In the genomic region with DNA sequence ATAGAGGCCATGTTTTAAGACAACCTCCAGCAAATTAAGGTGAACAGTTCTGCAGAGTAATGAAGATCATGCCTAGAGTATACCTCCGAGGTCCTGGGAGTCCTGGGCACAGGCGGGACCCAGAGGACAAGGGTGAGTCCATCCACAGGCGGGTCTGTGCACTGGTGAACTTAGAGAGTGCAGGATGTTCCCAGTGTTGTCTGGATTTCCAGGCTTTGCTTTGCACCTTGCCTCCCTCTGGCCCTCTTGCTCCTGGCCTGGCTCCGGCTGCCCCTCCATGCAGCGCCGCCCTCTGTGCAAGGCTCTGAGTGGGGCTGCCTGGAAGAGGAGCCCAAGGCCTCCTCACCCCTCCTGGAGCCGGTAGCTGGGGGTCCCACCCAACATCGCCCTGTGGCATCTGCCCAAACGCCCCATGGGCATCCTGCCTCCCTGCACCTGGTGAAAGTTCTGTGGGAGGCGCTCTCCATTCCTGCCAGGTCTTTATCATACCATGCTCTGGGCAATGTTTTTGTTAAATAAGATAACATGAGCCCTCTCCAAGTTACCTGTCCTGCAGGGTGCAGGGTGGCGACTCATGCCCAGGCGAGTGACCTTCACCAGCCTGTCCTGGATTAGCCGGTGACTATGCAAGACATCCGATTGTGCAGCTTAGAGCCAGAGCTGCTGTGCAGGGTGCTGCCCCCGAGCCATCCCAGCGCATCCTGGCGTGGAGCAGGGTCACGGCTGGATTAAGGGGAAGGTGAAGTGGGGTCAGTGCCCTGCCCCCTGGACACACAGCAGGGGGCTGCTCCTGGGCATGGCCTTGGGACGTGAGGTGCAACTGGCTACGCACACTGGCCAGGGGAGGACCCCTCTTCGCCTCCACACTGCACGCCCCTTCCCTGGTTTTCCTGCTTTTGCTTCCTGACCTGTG, we compare ENCODE assay signal across 1 cellular context.
A peak's percentile ranks its signal among the peaks of the same experiment; 100 is the strongest.
TF ChIP-seq lines count a peak whose summit lies in the region.

No MANE protein-coding gene starts in this region.

TF ChIP-seq in HepG2, 621 proteins besides CTCF, POLR2A, EP300 and RAD21 (continued from another document and continues in another):
- TF ChIP-seq, protein P1, sequence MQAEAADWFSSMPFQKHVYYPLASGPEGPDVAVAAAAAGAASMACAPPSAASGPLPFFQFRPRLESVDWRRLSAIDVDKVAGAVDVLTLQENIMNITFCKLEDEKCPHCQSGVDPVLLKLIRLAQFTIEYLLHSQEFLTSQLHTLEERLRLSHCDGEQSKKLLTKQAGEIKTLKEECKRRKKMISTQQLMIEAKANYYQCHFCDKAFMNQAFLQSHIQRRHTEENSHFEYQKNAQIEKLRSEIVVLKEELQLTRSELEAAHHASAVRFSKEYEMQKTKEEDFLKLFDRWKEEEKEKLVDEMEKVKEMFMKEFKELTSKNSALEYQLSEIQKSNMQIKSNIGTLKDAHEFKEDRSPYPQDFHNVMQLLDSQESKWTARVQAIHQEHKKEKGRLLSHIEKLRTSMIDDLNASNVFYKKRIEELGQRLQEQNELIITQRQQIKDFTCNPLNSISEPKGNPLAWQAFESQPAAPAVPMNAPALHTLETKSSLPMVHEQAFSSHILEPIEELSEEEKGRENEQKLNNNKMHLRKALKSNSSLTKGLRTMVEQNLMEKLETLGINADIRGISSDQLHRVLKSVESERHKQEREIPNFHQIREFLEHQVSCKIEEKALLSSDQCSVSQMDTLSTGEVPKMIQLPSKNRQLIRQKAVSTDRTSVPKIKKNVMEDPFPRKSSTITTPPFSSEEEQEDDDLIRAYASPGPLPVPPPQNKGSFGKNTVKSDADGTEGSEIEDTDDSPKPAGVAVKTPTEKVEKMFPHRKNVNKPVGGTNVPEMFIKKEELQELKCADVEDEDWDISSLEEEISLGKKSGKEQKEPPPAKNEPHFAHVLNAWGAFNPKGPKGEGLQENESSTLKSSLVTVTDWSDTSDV (CRISPR knock-in tag; IDR thresholded peaks at IDR 0.05): peak; percentile 54; the same call in 1 of the 2 replicates
- 0 out of 2 replicates have a peak, but pooled peaks have one; percentile 7 for TF ChIP-seq TCF7L2 (IDR thresholded peaks at IDR 0.05; ENCODE audit: low read depth, low read length)
- peak; percentile 61 for TF ChIP-seq PITX1 (CRISPR knock-in tag; IDR thresholded peaks at IDR 0.05)
- peak; percentile 19; the same call in 1 of the 2 replicates for TF ChIP-seq ARID4A (CRISPR knock-in tag; IDR thresholded peaks at IDR 0.05; ENCODE audit: borderline replicate concordance)
- TF ChIP-seq NCOA1 (CRISPR knock-in tag; IDR thresholded peaks at IDR 0.05): peak; percentile 80; the same call in 1 of the 2 replicates
- TF ChIP-seq ZNF292 (CRISPR knock-in tag; IDR thresholded peaks at IDR 0.05; ENCODE audit: borderline replicate concordance, low read depth): 0 out of 2 replicates have a peak, but pooled peaks have one; percentile 10
- 0 out of 2 replicates have a peak, but pooled peaks have one; percentile 94 for TF ChIP-seq ZBTB38 (CRISPR knock-in tag; IDR thresholded peaks at IDR 0.05)
- TF ChIP-seq ZNF891 (CRISPR knock-in tag; IDR thresholded peaks at IDR 0.05): peak; percentile 64; the same call in 1 of the 2 replicates
- no peak for TF ChIP-seq KLF13 (CRISPR knock-in tag; IDR thresholded peaks at IDR 0.05)
- peak; percentile 28; the same call in 1 of the 2 replicates for TF ChIP-seq RXRA (CRISPR knock-in tag; IDR thresholded peaks at IDR 0.05)
- TF ChIP-seq ZBTB7A (CRISPR knock-in tag; IDR thresholded peaks at IDR 0.05): peak; percentile 83; the same call in 1 of the 2 replicates
- TF ChIP-seq ZNF235 (CRISPR knock-in tag; IDR thresholded peaks at IDR 0.05; ENCODE audit: borderline replicate concordance): peak; percentile 38; the same call in 1 of the 2 replicates
- 0 out of 2 replicates have a peak, but pooled peaks have one; percentile 24 for TF ChIP-seq ZNF614 (CRISPR knock-in tag; IDR thresholded peaks at IDR 0.05; ENCODE audit: borderline replicate concordance)
- TF ChIP-seq HDAC2 (CRISPR knock-in tag; IDR thresholded peaks at IDR 0.05): peak; percentile 40; the same call in 1 of the 2 replicates
- TF ChIP-seq, protein P2, sequence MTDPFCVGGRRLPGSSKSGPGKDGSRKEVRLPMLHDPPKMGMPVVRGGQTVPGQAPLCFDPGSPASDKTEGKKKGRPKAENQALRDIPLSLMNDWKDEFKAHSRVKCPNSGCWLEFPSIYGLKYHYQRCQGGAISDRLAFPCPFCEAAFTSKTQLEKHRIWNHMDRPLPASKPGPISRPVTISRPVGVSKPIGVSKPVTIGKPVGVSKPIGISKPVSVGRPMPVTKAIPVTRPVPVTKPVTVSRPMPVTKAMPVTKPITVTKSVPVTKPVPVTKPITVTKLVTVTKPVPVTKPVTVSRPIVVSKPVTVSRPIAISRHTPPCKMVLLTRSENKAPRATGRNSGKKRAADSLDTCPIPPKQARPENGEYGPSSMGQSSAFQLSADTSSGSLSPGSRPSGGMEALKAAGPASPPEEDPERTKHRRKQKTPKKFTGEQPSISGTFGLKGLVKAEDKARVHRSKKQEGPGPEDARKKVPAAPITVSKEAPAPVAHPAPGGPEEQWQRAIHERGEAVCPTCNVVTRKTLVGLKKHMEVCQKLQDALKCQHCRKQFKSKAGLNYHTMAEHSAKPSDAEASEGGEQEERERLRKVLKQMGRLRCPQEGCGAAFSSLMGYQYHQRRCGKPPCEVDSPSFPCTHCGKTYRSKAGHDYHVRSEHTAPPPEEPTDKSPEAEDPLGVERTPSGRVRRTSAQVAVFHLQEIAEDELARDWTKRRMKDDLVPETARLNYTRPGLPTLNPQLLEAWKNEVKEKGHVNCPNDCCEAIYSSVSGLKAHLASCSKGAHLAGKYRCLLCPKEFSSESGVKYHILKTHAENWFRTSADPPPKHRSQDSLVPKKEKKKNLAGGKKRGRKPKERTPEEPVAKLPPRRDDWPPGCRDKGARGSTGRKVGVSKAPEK (CRISPR knock-in tag; IDR thresholded peaks at IDR 0.05; ENCODE audit: borderline replicate concordance): 0 out of 2 replicates have a peak, but pooled peaks have one; percentile 36
- peak; percentile 50 for TF ChIP-seq ZNF18 (CRISPR knock-in tag; IDR thresholded peaks at IDR 0.05; ENCODE audit: insufficient replicate concordance)
- peak; percentile 13; the same call in 1 of the 2 replicates for TF ChIP-seq NR0B2 (CRISPR knock-in tag; IDR thresholded peaks at IDR 0.05)
- 0 out of 2 replicates have a peak, but pooled peaks have one; percentile 9 for TF ChIP-seq ZNF713 (CRISPR knock-in tag; IDR thresholded peaks at IDR 0.05)
- TF ChIP-seq ZNF800 (CRISPR knock-in tag; IDR thresholded peaks at IDR 0.05): no peak
- TF ChIP-seq NONO (IDR thresholded peaks at IDR 0.05): no peak
- TF ChIP-seq NONO (CRISPR knock-in tag; conservative IDR thresholded peaks at IDR 0.05): 0 out of 2 replicates have a peak, but pooled peaks have one; percentile 25
- TF ChIP-seq IKZF5 (CRISPR knock-in tag; IDR thresholded peaks at IDR 0.05): 0 out of 2 replicates have a peak, but pooled peaks have one; percentile 9
- no peak for TF ChIP-seq ZNF572 (CRISPR knock-in tag; IDR thresholded peaks at IDR 0.05)
- TF ChIP-seq PAXIP1 (CRISPR knock-in tag; conservative IDR thresholded peaks at IDR 0.05): 0 out of 2 replicates have a peak, but pooled peaks have one; percentile 17
- TF ChIP-seq ETV6 (CRISPR knock-in tag; conservative IDR thresholded peaks at IDR 0.05): no peak
- peak; percentile 2; the same call in 1 of the 2 replicates for TF ChIP-seq RBFOX2 (IDR thresholded peaks at IDR 0.05; ENCODE audit: low read depth, low read length)
- TF ChIP-seq MED1 (CRISPR knock-in tag; IDR thresholded peaks at IDR 0.05): peak; percentile 81
